ENCODE assay signal across 19 cellular contexts in the genomic region with DNA sequence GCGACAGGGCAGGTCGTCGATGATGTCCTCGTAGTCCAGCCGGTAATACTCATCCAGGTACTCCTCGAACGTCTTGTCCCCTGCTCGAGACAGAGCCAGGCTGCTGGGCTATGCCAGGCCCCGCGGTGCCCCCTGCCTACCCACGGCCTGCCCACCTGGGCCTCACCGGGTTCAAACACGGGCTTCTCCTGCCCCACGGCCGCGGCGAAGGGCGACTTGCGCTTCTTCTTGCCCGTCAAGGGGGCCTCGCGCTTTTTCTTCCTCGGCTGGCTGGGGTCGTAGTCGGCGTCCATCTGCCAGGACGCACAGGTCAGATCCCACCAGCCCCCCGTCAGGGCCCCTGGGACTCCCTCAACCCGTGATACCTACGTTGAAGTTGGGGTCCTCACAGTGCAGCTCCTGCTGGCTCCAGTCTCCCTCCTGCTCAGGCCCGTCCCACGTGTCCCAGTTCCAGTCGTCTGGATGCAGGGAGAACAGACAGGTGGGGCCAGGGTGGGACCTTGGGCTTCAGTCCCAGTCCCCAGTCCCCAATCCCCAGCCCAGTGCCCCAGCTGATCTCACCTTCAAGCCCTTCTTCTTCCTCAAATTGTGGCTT. TPM values are rescaled to one million over a fixed set of nuclear protein-coding genes. Genes with fewer than 3 reads are reported as not detected.
DNase-seq lines count a peak whose midpoint lies in the region; ATAC-seq, FAIRE-seq and TF ChIP-seq lines count a peak whose summit lies in the region.
"Had no signal": no experiment of that assay in that cellular context is flagged by ENCODE, and none has a peak within 500 bp of the region (broad histone marks: within the 10 kb centered on the region; RNA-seq: fewer than 3 reads in every experiment).

No MANE protein-coding gene starts in this region.

- peak overlapping the region; percentile 41 for H3K27ac Mint-ChIP-seq in T-helper 1 cell treated with Interleukin-12 subunit alpha and Interleukin-12 subunit beta and Interleukin-4 antibody, amounts not matched to agents 30 μg/mL and 1 μg/mL, for 36 hours
- peak overlapping the region; percentile 72 for H3K27ac Mint-ChIP-seq in Caco-2 (ENCODE audit: unreplicated experiment)
- H3K27ac Mint-ChIP-seq in activated CD8-positive, alpha-beta T cell treated with anti-CD3 and anti-CD28 coated beads, Interleukin-2, amount 10 ng/mL, durations not matched to agents 7 days and 5 days: peak overlapping the region; percentile 14
- H3K27ac Mint-ChIP-seq: GM23338 had no signal

- no peak for ATAC-seq in activated CD8-positive, alpha-beta T cell treated with anti-CD3 and anti-CD28 coated beads, Interleukin-2, amount 10 ng/mL, durations not matched to agents 7 days and 5 days
- ATAC-seq in Right ventricle myocardium superior (ENCODE audit: poor library complexity): no peak
- ATAC-seq in HG02885 (IDR thresholded peaks at IDR 0.05; ENCODE audit: poor library complexity, unreplicated experiment): no peak
- ATAC-seq: GM23338 had no signal

- CTCF ChIA-PET in Caco-2 (lab: Charles Lee): no interaction called here
- CTCF ChIA-PET in activated CD8-positive, alpha-beta T cell treated with anti-CD3 and anti-CD28 coated beads, Interleukin-2, amount 10 ng/mL, durations not matched to agents 7 days and 5 days (lab: Charles Lee): no interaction called here

- no peak overlapping the region for H3K27ac ChIP-seq in kidney (ENCODE audit: low read depth in 2 of 2, low read length in 2 of 2)
- H3K27ac ChIP-seq: KMS-11 had no signal

- BruUV-seq in Caco-2 (replicated peaks; lab: Mats Ljungman, UMichigan): no TSS peak

- no peak overlapping the region for H3K4me3 Mint-ChIP-seq in T-helper 1 cell treated with Interleukin-12 subunit alpha and Interleukin-12 subunit beta and Interleukin-4 antibody, amounts not matched to agents 30 μg/mL and 1 μg/mL, for 36 hours
- no peak overlapping the region for H3K4me3 Mint-ChIP-seq in Caco-2 (ENCODE audit: unreplicated experiment)
- no peak overlapping the region for H3K4me3 Mint-ChIP-seq in activated CD8-positive, alpha-beta T cell treated with anti-CD3 and anti-CD28 coated beads, Interleukin-2, amount 10 ng/mL, durations not matched to agents 7 days and 5 days
- H3K4me3 Mint-ChIP-seq: GM23338 had no signal

- H3K9ac ChIP-seq in kidney (ENCODE audit: low read length in 2 of 2): no peak overlapping the region
- H3K9ac ChIP-seq: KMS-11 had no signal

- H3K4me3 ChIP-seq in Caco-2 (ENCODE audit: low read depth, low read length) (no peak overlapping the region), kidney (ENCODE audit: low read length in 2 of 2) (no peak overlapping the region)
- H3K4me3 ChIP-seq: GM23338 had no signal

- no peak for TF ChIP-seq CTCF in Caco-2 (IDR thresholded peaks at IDR 0.05; ENCODE audit: insufficient read depth in 1 of 2, low read depth in 1 of 2, low read length in 1 of 2, severe bottlenecking in 1 of 2, unreplicated experiment in 1 of 2)
- TF ChIP-seq CTCF in kidney (IDR thresholded peaks at IDR 0.05; ENCODE audit: borderline replicate concordance, extremely low read depth, insufficient read depth): no peak

- H3K27me3 Mint-ChIP-seq in T-helper 1 cell treated with Interleukin-12 subunit alpha and Interleukin-12 subunit beta and Interleukin-4 antibody, amounts not matched to agents 30 μg/mL and 1 μg/mL, for 36 hours (ENCODE audit: low read depth): no peaks in the 10 kb centered on the region
- H3K27me3 Mint-ChIP-seq in Caco-2 (ENCODE audit: insufficient read depth, unreplicated experiment): no peaks in the 10 kb centered on the region
- H3K27me3 Mint-ChIP-seq in activated CD8-positive, alpha-beta T cell treated with anti-CD3 and anti-CD28 coated beads, Interleukin-2, amount 10 ng/mL, durations not matched to agents 7 days and 5 days (ENCODE audit: low read depth): no peaks in the 10 kb centered on the region

- H3K4me1 ChIP-seq in Caco-2 (no peaks in the 10 kb centered on the region), kidney (ENCODE audit: control insufficient read depth in 1 of 2, insufficient read depth in 1 of 2, low read depth in 1 of 2, low read length in 2 of 2) (no peaks in the 10 kb centered on the region)

- H3K36me3 Mint-ChIP-seq in T-helper 1 cell treated with Interleukin-12 subunit alpha and Interleukin-12 subunit beta and Interleukin-4 antibody, amounts not matched to agents 30 μg/mL and 1 μg/mL, for 36 hours (ENCODE audit: low read depth): peaks cover 41% of the 10 kb centered on the region
- peaks cover 66% of the 10 kb centered on the region for H3K36me3 Mint-ChIP-seq in Caco-2 (ENCODE audit: insufficient read depth, unreplicated experiment)
- H3K36me3 Mint-ChIP-seq in activated CD8-positive, alpha-beta T cell treated with anti-CD3 and anti-CD28 coated beads, Interleukin-2, amount 10 ng/mL, durations not matched to agents 7 days and 5 days (ENCODE audit: low read depth): peaks cover 74% of the 10 kb centered on the region

- no peaks in the 10 kb centered on the region; the same call in 1 of the 2 replicates for H3K36me3 ChIP-seq in Caco-2 (ENCODE audit: control insufficient read depth, insufficient read depth, low read length)
- H3K36me3 ChIP-seq in kidney (ENCODE audit: control insufficient read depth in 1 of 2, insufficient read depth in 2 of 2, low read length in 2 of 2): peaks cover 24 to 43% of the 10 kb centered on the region in 2 donors

- intact Hi-C loops in Caco-2 (cut with micrococcal nuclease; ENCODE audit: unreplicated experiment): no loop called here
- intact Hi-C loops in kidney (cut with DNase I): no loop called here
- intact Hi-C loops in Right ventricle myocardium superior (cut with DNase I): no loop called here

- peaks cover 31% of the 10 kb centered on the region for H3K4me1 Mint-ChIP-seq in T-helper 1 cell treated with Interleukin-12 subunit alpha and Interleukin-12 subunit beta and Interleukin-4 antibody, amounts not matched to agents 30 μg/mL and 1 μg/mL, for 36 hours (ENCODE audit: low read depth)
- H3K4me1 Mint-ChIP-seq in Caco-2 (ENCODE audit: low read depth, unreplicated experiment): no peaks in the 10 kb centered on the region
- H3K4me1 Mint-ChIP-seq in activated CD8-positive, alpha-beta T cell treated with anti-CD3 and anti-CD28 coated beads, Interleukin-2, amount 10 ng/mL, durations not matched to agents 7 days and 5 days (ENCODE audit: low read depth): peaks cover 52% of the 10 kb centered on the region
- H3K4me1 Mint-ChIP-seq: GM23338 had no signal

- no peaks in the 10 kb centered on the region for H3K9me3 Mint-ChIP-seq in T-helper 1 cell treated with Interleukin-12 subunit alpha and Interleukin-12 subunit beta and Interleukin-4 antibody, amounts not matched to agents 30 μg/mL and 1 μg/mL, for 36 hours
- H3K9me3 Mint-ChIP-seq in Caco-2 (ENCODE audit: unreplicated experiment): no peaks in the 10 kb centered on the region
- H3K9me3 Mint-ChIP-seq in activated CD8-positive, alpha-beta T cell treated with anti-CD3 and anti-CD28 coated beads, Interleukin-2, amount 10 ng/mL, durations not matched to agents 7 days and 5 days (ENCODE audit: insufficient read depth): no peaks in the 10 kb centered on the region
- H3K9me3 Mint-ChIP-seq: GM23338 had no signal

- H3K9me3 ChIP-seq in Caco-2 (no peaks in the 10 kb centered on the region), kidney (ENCODE audit: control insufficient read depth in 1 of 2, low read length in 2 of 2) (no peaks in the 10 kb centered on the region)

- POLR2A ChIA-PET in Caco-2 (lab: Charles Lee): no interaction called here
- POLR2A ChIA-PET in activated CD8-positive, alpha-beta T cell treated with anti-CD3 and anti-CD28 coated beads, Interleukin-2, amount 10 ng/mL, durations not matched to agents 7 days and 5 days (lab: Charles Lee): interaction anchor here (8.3 kb wide), 1 partner anchor 9 kb away, joined by 141 read pairs; a partner anchor contains a TSS

- DNase-seq in T-helper 1 cell (no peak), Caco-2 (no peak), kidney (peak; percentile 76), Right ventricle myocardium superior (no peak), NCI-H146 (lab: John Stamatoyannopoulos, UW) (no peak)
- no peak for DNase-seq in activated CD8-positive, alpha-beta T cell treated with anti-CD3 and anti-CD28 coated beads, Interleukin-2, amount 10 ng/mL, durations not matched to agents 7 days and 5 days
- DNase-seq: DMS53, NCI-H1092 treated with DMSO at 0.1 percent for 48 hours, NCI-H187, NCI-H446 treated with DMSO at 0.1 percent for 48 hours, NCI-H748 treated with DMSO at 0.1 percent for 48 hours, SHP77 had no signal

- FAIRE-seq in kidney (lab: Jason Lieb, UNC): no peak
- FAIRE-seq: GM12891 had no signal

- no peaks in the 10 kb centered on the region for H3K27me3 ChIP-seq in Caco-2 (replicated peaks; ENCODE audit: control insufficient read depth, insufficient read depth, low read length)

RNA-seq across cellular contexts. Expression of a gene that starts 8.1 kb away (rescaled TPM):
- total RNA-seq in Caco-2 (2022): 27.0 and 27.5 TPM in 2 replicates
- 10 to 100 TPM; 64.0 to 72.8 TPM for total RNA-seq in activated CD8-positive, alpha-beta T cell treated with anti-CD3 and anti-CD28 coated beads, Interleukin-2, amount 10 ng/mL, durations not matched to agents 7 days and 5 days
- 29.4 TPM for total RNA-seq in kidney
- 13.9 TPM for polyA plus RNA-seq in kidney (ENCODE audit: insufficient read depth, low read depth, low replicate concordance)
- 10.4 TPM for total RNA-seq in Right ventricle myocardium superior

RNA-seq across cellular contexts. Expression of a gene that starts 11.1 kb away (rescaled TPM):
- total RNA-seq in Caco-2 (2022): 5.0 and 5.8 TPM in 2 replicates
- total RNA-seq in activated CD8-positive, alpha-beta T cell treated with anti-CD3 and anti-CD28 coated beads, Interleukin-2, amount 10 ng/mL, durations not matched to agents 7 days and 5 days: 10 to 100 TPM; 86.0 to 88.7 TPM
- 8.8 TPM for total RNA-seq in kidney
- 14.7 TPM for polyA plus RNA-seq in kidney (ENCODE audit: insufficient read depth, low read depth, low replicate concordance)
- 6.9 TPM for total RNA-seq in Right ventricle myocardium superior

RNA-seq across cellular contexts. Expression of a gene that starts 14.0 kb away (rescaled TPM):
- 34.3 and 34.6 TPM in 2 replicates for total RNA-seq in Caco-2 (2022)
- 10 to 100 TPM; 46.1 to 46.9 TPM for total RNA-seq in activated CD8-positive, alpha-beta T cell treated with anti-CD3 and anti-CD28 coated beads, Interleukin-2, amount 10 ng/mL, durations not matched to agents 7 days and 5 days
- 32.7 TPM for total RNA-seq in kidney
- polyA plus RNA-seq in kidney (ENCODE audit: insufficient read depth, low read depth, low replicate concordance): 91.7 TPM
- total RNA-seq in Right ventricle myocardium superior: 46.4 TPM

RNA-seq across cellular contexts. Expression of a gene that starts 29.4 kb away (rescaled TPM):
- total RNA-seq in Caco-2 (2022) (191 and 196 TPM in 2 replicates), kidney (74.1 TPM), Right ventricle myocardium superior (not detected)
- total RNA-seq in activated CD8-positive, alpha-beta T cell treated with anti-CD3 and anti-CD28 coated beads, Interleukin-2, amount 10 ng/mL, durations not matched to agents 7 days and 5 days: not detected
- polyA plus RNA-seq in kidney (ENCODE audit: insufficient read depth, low read depth, low replicate concordance): 232 TPM
- polyA plus RNA-seq: BJ had no signal

RNA-seq across cellular contexts. Expression of a gene that starts 40.5 kb away (rescaled TPM):
- total RNA-seq in Caco-2 (2022) (0.57 and 0.67 TPM in 2 replicates), kidney (0.69 TPM), Right ventricle myocardium superior (0.13 TPM)
- under 1 TPM; 0.89 to 0.95 TPM for total RNA-seq in activated CD8-positive, alpha-beta T cell treated with anti-CD3 and anti-CD28 coated beads, Interleukin-2, amount 10 ng/mL, durations not matched to agents 7 days and 5 days
- 0.84 TPM for polyA plus RNA-seq in kidney (ENCODE audit: insufficient read depth, low read depth, low replicate concordance)
- total RNA-seq: MCF 10A had no signal

Comparison
In these comparisons a context has a peak if more than half of its experiments do, and no peak if none do; other contexts are left out.
1. H3K27ac Mint-ChIP-seq: peak in every context shown above with its lines; median percentile 72 in Caco-2; 41 in T-helper 1 cell treated with Interleukin-12 subunit alpha and Interleukin-12 subunit beta and Interleukin-4 antibody, amounts not matched to agents 30 μg/mL and 1 μg/mL, for 36 hours; 14 in activated CD8-positive, alpha-beta T cell treated with anti-CD3 and anti-CD28 coated beads, Interleukin-2, amount 10 ng/mL, durations not matched to agents 7 days and 5 days.